ENCODE assay signal across 9 cellular contexts in the genomic region with DNA sequence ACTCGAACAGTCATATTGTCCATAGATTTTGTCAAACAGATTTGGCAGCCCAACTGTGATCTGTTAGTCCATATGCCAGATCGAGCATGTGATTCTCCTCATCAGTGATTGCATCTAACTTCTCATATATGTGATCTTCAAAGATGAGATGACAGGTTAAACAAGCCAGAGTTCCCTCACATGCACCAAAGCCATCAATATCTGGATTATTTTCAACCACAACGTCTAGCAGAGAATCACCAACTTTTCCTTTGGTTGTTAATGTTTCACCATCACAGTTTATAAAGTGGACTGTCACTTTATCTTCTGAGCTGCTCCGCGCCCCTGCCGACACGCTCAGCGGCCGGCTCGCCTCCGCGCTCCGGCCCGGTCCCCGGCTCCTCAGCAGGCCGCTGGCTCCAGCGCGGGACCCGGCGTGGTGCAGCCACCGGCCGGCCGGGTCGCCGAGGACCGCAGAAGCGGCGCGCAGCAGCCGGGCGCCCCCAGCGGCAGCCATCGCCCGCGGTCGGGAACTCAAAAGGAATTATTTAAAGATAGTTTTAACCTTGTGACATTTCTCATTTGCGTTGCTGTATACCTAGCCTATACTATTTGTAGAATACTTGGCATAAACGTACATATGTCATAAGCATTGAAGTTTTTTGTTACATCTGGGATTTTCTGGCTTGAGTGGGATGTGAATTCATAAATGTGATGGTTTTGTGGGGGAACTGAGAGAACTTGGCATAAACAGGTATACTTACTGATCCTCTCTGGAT. TPM values are rescaled to one million over a fixed set of nuclear protein-coding genes. Genes with fewer than 3 reads are reported as not detected.
DNase-seq lines count a peak whose midpoint lies in the region; ATAC-seq and TF ChIP-seq lines count a peak whose summit lies in the region.
"Had no signal": no experiment of that assay in that cellular context is flagged by ENCODE, and none has a peak within 500 bp of the region (broad histone marks: within the 10 kb centered on the region; RNA-seq: fewer than 3 reads in every experiment).

No MANE protein-coding gene starts in this region.

- H3K4me1 ChIP-seq in naive thymus-derived CD4-positive, alpha-beta T cell (ENCODE audit: control insufficient read depth in 2 of 2, insufficient read depth in 2 of 2, low read length in 2 of 2) = no peaks in the 10 kb centered on the region

- peak overlapping the region in 1 of 10 donors; percentile 24 for H3K4me3 Mint-ChIP-seq in naive thymus-derived CD4-positive, alpha-beta T cell

- DNase-seq in NCI-H748 (lab: John Stamatoyannopoulos, UW; ENCODE audit: unreplicated experiment) = peak; percentile 11
- no peak for DNase-seq in NCI-H748 treated with DMSO at 0.1 percent for 48 hours (lab: John Stamatoyannopoulos, UW)
- peak; percentile 40 for DNase-seq in activated CD4-positive, CD25-positive, alpha-beta regulatory T cell treated with anti-CD3 and anti-CD28 coated beads, Interleukin-2, amount 50 U/mL, for 72 hours
- peak; percentile 21 for DNase-seq in epithelial cell of esophagus (ENCODE audit: low read depth)
- DNase-seq in naive thymus-derived CD4-positive, alpha-beta T cell = peak in 5 of 9 donors; percentile 6 to 32 (median 20)
- peak; percentile 48 for DNase-seq in ureter (ENCODE audit: low spot score)
- no peak for DNase-seq in NCI-H2196 (lab: John Stamatoyannopoulos, UW; ENCODE audit: unreplicated experiment)

- intact Hi-C loops in naive thymus-derived CD4-positive, alpha-beta T cell (cut with micrococcal nuclease) = no loop called here

- H3K36me3 Mint-ChIP-seq in naive thymus-derived CD4-positive, alpha-beta T cell = peaks cover 0 to 53% (median 31%) of the 10 kb centered on the region in 5 donors

- peak; percentile 27 for TF ChIP-seq CTCF in epithelial cell of esophagus (IDR thresholded peaks at IDR 0.05; ENCODE audit: insufficient read depth, low read depth, low read length, missing control alignments)

- POLR2A ChIA-PET in naive thymus-derived CD4-positive, alpha-beta T cell (lab: Charles Lee) = interaction anchor here (1.0 kb wide), 1 partner anchor 38 kb away, joined by 3 read pairs; no protein-coding TSS in a partner anchor

- H3K27me3 ChIP-seq in naive thymus-derived CD4-positive, alpha-beta T cell (ENCODE audit: control insufficient read depth in 2 of 2, insufficient read depth in 2 of 2, low read length in 2 of 2) = no peaks in the 10 kb centered on the region
- H3K27me3 ChIP-seq: BLaER1 treated with 17β-estradiol and CSF1 and Interleukin-3, amounts not matched to agents 10 nM and 100 nM had no signal

- ATAC-seq in naive thymus-derived CD4-positive, alpha-beta T cell = peak; percentile 80
- ATAC-seq in GM19395 (IDR thresholded peaks at IDR 0.05; ENCODE audit: unreplicated experiment) = no peak

- peaks cover 0 to 3% (median 0%) of the 10 kb centered on the region in 11 donors for H3K9me3 Mint-ChIP-seq in naive thymus-derived CD4-positive, alpha-beta T cell

- H3K27me3 Mint-ChIP-seq in naive thymus-derived CD4-positive, alpha-beta T cell = no peaks in the 10 kb centered on the region

- H3K4me3 ChIP-seq in epithelial cell of esophagus (ENCODE audit: low read length) = no peak overlapping the region
- no peak overlapping the region for H3K4me3 ChIP-seq in naive thymus-derived CD4-positive, alpha-beta T cell (ENCODE audit: low read length)
- H3K4me3 ChIP-seq: BLaER1 treated with 17β-estradiol and CSF1 and Interleukin-3, amounts not matched to agents 10 nM and 100 nM had no signal

- no peaks in the 10 kb centered on the region for H3K9me3 ChIP-seq in naive thymus-derived CD4-positive, alpha-beta T cell (ENCODE audit: control insufficient read depth in 2 of 3, low read length in 3 of 3)

- H3K27ac Mint-ChIP-seq in naive thymus-derived CD4-positive, alpha-beta T cell = no peak overlapping the region

- CTCF ChIA-PET in naive thymus-derived CD4-positive, alpha-beta T cell (lab: Charles Lee) = interaction anchor here (0.7 to 1.4 kb wide), 2 partner anchors 23 to 163 kb away, joined by 3 to 5 read pairs; no protein-coding TSS in a partner anchor

- H3K27ac ChIP-seq in naive thymus-derived CD4-positive, alpha-beta T cell (ENCODE audit: low read depth, low read length) = no peak overlapping the region
- H3K27ac ChIP-seq: BLaER1 treated with 17β-estradiol and CSF1 and Interleukin-3, amounts not matched to agents 10 nM and 100 nM had no signal

- peaks cover 7 to 37% (median 8%) of the 10 kb centered on the region in 3 experiments for H3K36me3 ChIP-seq in naive thymus-derived CD4-positive, alpha-beta T cell (ENCODE audit: control insufficient read depth in 2 of 3, insufficient read depth in 3 of 3, low read length in 3 of 3)

- H3K4me1 Mint-ChIP-seq in naive thymus-derived CD4-positive, alpha-beta T cell = peaks cover 0 to 12% (median 5%) of the 10 kb centered on the region in 7 donors

RNA-seq across cellular contexts. Expression of a gene that starts 40.1 kb away (rescaled TPM):
- 10 to 100 TPM; 45.9 to 91.9 (median 60.7) TPM for total RNA-seq in naive thymus-derived CD4-positive, alpha-beta T cell
- 100 to 1,000 TPM; 246 to 275 TPM for polyA plus RNA-seq in naive thymus-derived CD4-positive, alpha-beta T cell
- total RNA-seq in ureter = 123 TPM

Comparison
In these comparisons a context has a peak if more than half of its experiments do, and no peak if none do; other contexts are left out.
1. DNase-seq: peak in NCI-H748 (single experiment), activated CD4-positive, CD25-positive, alpha-beta regulatory T cell treated with anti-CD3 and anti-CD28 coated beads, Interleukin-2, amount 50 U/mL, for 72 hours (single experiment), epithelial cell of esophagus (single experiment), naive thymus-derived CD4-positive, alpha-beta T cell (5 of 9) and ureter (single experiment); none in NCI-H748 treated with DMSO at 0.1 percent for 48 hours (single experiment) and NCI-H2196 (single experiment).